Comparison of ENCODE assay signal across 8 cellular contexts in the genomic region with DNA sequence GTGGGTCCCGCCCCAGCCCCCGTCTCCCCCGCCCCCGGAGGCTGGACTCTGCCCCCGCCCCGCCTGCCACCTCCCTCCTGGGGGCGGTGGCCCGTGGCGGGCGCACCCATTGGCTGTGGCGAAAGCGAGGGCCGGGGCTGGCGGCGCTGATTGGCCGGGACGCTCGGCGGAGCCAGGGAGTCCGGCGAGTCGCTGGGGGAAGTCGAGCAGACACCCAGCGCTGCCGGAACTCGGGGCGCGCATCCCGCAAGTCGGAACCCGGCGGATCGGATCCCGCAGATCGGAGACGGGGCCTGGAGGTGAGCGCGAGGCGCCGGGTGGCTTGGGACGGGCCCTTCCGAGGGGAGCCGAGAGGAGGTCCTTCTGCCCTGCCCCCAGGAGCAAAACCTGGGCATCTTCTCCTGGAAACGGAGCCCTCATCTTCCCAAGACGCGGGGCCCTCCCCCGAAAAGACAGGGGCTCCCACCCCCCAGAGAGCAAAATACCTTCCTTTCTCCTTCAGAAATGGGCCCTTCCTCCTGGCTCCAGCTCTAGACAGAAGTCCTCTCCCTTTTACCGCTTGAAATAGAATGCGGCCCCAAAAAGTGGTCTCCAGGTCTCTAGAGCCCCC. TPM values are rescaled to one million over a fixed set of nuclear protein-coding genes. Genes with fewer than 3 reads are reported as not detected.
DNase-seq lines count a peak whose midpoint lies in the region; ATAC-seq and TF ChIP-seq lines count a peak whose summit lies in the region.

A gene (plus strand): TSS at position 205 of the 610 bp plus-strand sequence. CDS start 61,123 bp downstream, outside the sequence.

- H4K20me1 ChIP-seq in DOHH2 (ENCODE audit: control insufficient read depth, insufficient read depth, low read depth, low read length) = no peaks in the 10 kb centered on the region
- H4K20me1 ChIP-seq in neural progenitor cell (ENCODE audit: low read depth) = peaks cover 3% of the 10 kb centered on the region

- H3K4me1 ChIP-seq in DOHH2 (ENCODE audit: control insufficient read depth, low read length) = peaks cover 12% of the 10 kb centered on the region
- peaks cover 37% of the 10 kb centered on the region for H3K4me1 ChIP-seq in RWPE2 (ENCODE audit: insufficient read depth, poor library complexity, severe bottlenecking)
- H3K4me1 ChIP-seq in neural progenitor cell = peaks cover 12% of the 10 kb centered on the region
- peaks cover 11% of the 10 kb centered on the region for H3K4me1 ChIP-seq in stomach smooth muscle (ENCODE audit: control insufficient read depth, insufficient read depth, low read length)

- H3K27me3 ChIP-seq in DOHH2 (ENCODE audit: control insufficient read depth, low read length) (peaks cover 26% of the 10 kb centered on the region), RWPE2 (ENCODE audit: insufficient read depth, poor library complexity, severe bottlenecking) (no peaks in the 10 kb centered on the region), neural progenitor cell (peaks cover 46% of the 10 kb centered on the region), stomach smooth muscle (ENCODE audit: control insufficient read depth in 1 of 2, insufficient read depth in 2 of 2, low read length in 2 of 2) (no peaks in the 10 kb centered on the region)

- in situ Hi-C loops in KBM-7 (cut with MboI; ENCODE audit: low pct_unique_long_range_greater_than_20kb, low sequenced_read_pairs) = loop anchor here (25.0 kb wide), 3 partner anchors 113 to 463 kb away; a partner anchor contains a TSS

- H3F3A ChIP-seq in DOHH2 (ENCODE audit: control insufficient read depth, insufficient read depth) = no peaks in the 10 kb centered on the region
- H3F3A ChIP-seq in neural progenitor cell (ENCODE audit: low read depth) = peaks cover 7% of the 10 kb centered on the region

- no peak within 1 kb of the TSS for H3K27ac Mint-ChIP-seq in neural progenitor cell

- H3K9me3 ChIP-seq in DOHH2 (ENCODE audit: control insufficient read depth, insufficient read depth, low read length) = peaks cover 4% of the 10 kb centered on the region
- H3K9me3 ChIP-seq in RWPE2 (ENCODE audit: severe bottlenecking) = peaks cover under 1% of the 10 kb centered on the region
- no peaks in the 10 kb centered on the region for H3K9me3 ChIP-seq in neural progenitor cell (ENCODE audit: low read depth)
- H3K9me3 ChIP-seq in stomach smooth muscle (ENCODE audit: control insufficient read depth in 2 of 2, low read length in 2 of 2) = no peaks in the 10 kb centered on the region

- H3K4me3 ChIP-seq in DOHH2 (ENCODE audit: low read length) = peak within 1 kb of the TSS; percentile 81
- H3K4me3 ChIP-seq in RWPE2 (ENCODE audit: severe bottlenecking) = peak within 1 kb of the TSS; percentile 45
- peak within 1 kb of the TSS; percentile 64 for H3K4me3 ChIP-seq in fibroblast of villous mesenchyme (ENCODE audit: low read depth, low read length)
- H3K4me3 ChIP-seq in neural progenitor cell = peak within 1 kb of the TSS; percentile 78
- H3K4me3 ChIP-seq in stomach smooth muscle (ENCODE audit: low read length in 2 of 2) = peak within 1 kb of the TSS; percentile 82

- no peaks in the 10 kb centered on the region for H3K36me3 Mint-ChIP-seq in neural progenitor cell

- peaks cover 15% of the 10 kb centered on the region for H3K27me3 Mint-ChIP-seq in neural progenitor cell (ENCODE audit: insufficient read depth, low read depth)

- H3K27ac ChIP-seq in DOHH2 (ENCODE audit: low read depth, low read length) (no peak within 1 kb of the TSS), RWPE2 (ENCODE audit: poor library complexity, severe bottlenecking) (peak within 1 kb of the TSS; percentile 95), neural progenitor cell (no peak within 1 kb of the TSS), stomach smooth muscle (ENCODE audit: low read length) (no peak within 1 kb of the TSS)

- H2AFZ ChIP-seq in neural progenitor cell (replicated peaks) = peak within 1 kb of the TSS; percentile 93

- peaks cover 29% of the 10 kb centered on the region for H3K4me1 Mint-ChIP-seq in neural progenitor cell

- H3K4me2 ChIP-seq in DOHH2 (ENCODE audit: low read length) (peak within 1 kb of the TSS; percentile 88), neural progenitor cell (peak within 1 kb of the TSS; percentile 88)

- no peak within 1 kb of the TSS for H3K9ac ChIP-seq in neural progenitor cell
- H3K9ac ChIP-seq in stomach smooth muscle (ENCODE audit: low read length in 2 of 2) = peak within 1 kb of the TSS; percentile 48 to 55

- ATAC-seq in GM21737 (IDR thresholded peaks at IDR 0.05; ENCODE audit: unreplicated experiment) (peak; percentile 99), RWPE2 (ENCODE audit: low read depth) (peak; percentile 82)

- no peak for TF ChIP-seq CTCF in DOHH2 (IDR thresholded peaks at IDR 0.05; ENCODE audit: low read depth, low read length, poor library complexity, severe bottlenecking)
- TF ChIP-seq CTCF in RWPE2 (IDR thresholded peaks at IDR 0.05; ENCODE audit: poor library complexity, severe bottlenecking) = no peak
- TF ChIP-seq CTCF in fibroblast of villous mesenchyme (IDR thresholded peaks at IDR 0.05; ENCODE audit: insufficient read depth, low read depth, low read length) = no peak
- TF ChIP-seq CTCF in neural progenitor cell (IDR thresholded peaks at IDR 0.05) = no peak

- no peaks in the 10 kb centered on the region for H3K9me2 ChIP-seq in DOHH2 (replicated peaks; ENCODE audit: control insufficient read depth, low read length)

- peak within 1 kb of the TSS; percentile 89 for H3K4me3 Mint-ChIP-seq in neural progenitor cell

- H3K79me2 ChIP-seq in DOHH2 (ENCODE audit: control insufficient read depth, low read length) (no peaks in the 10 kb centered on the region), neural progenitor cell (ENCODE audit: low read depth) (no peaks in the 10 kb centered on the region)

- peaks cover 7% of the 10 kb centered on the region for H3K9me3 Mint-ChIP-seq in neural progenitor cell

- DNase-seq in KBM-7 = peak; percentile 86
- peak; percentile 88 for DNase-seq in RWPE2 (ENCODE audit: low spot score)
- DNase-seq in activated gamma-delta T cell (lab: John Stamatoyannopoulos, UW) = peak; percentile 92
- peak; percentile 75 for DNase-seq in fibroblast of villous mesenchyme (ENCODE audit: low read depth)
- peak; percentile 94 for DNase-seq in neural progenitor cell (ENCODE audit: low spot score)

- no peaks in the 10 kb centered on the region for H3K36me3 ChIP-seq in DOHH2 (ENCODE audit: control insufficient read depth, low read length)
- no peaks in the 10 kb centered on the region for H3K36me3 ChIP-seq in RWPE2 (ENCODE audit: low read depth)
- H3K36me3 ChIP-seq in neural progenitor cell = no peaks in the 10 kb centered on the region
- no peaks in the 10 kb centered on the region for H3K36me3 ChIP-seq in stomach smooth muscle (ENCODE audit: control insufficient read depth in 2 of 2, insufficient read depth in 2 of 2, low read length in 2 of 2)

RNA-seq across cellular contexts. Expression of the gene that starts here (rescaled TPM):
- 0.97 and 3.5 TPM in 2 replicates for total RNA-seq in fibroblast of villous mesenchyme
- 7.3 and 7.9 TPM in 2 replicates for total RNA-seq in neural progenitor cell (ENCODE audit: low replicate concordance)
